ENCODE assay signal across 20 cellular contexts in genomic region chr2:37554157-37554515, GRCh38.
"Had no signal": no experiment of that assay in that cellular context is flagged by ENCODE, and none has a peak within 500 bp of the region (broad histone marks: within the 10 kb centered on the region; RNA-seq: fewer than 3 reads in every experiment).

No MANE protein-coding gene starts in this region.

- H3K36me3 ChIP-seq: cardiac muscle cell, esophagus muscularis mucosa, thyroid gland, WERI-Rb-1 had no signal

- H3K4me1 ChIP-seq: esophagus muscularis mucosa, thyroid gland had no signal

- H3K4me3 ChIP-seq: cardiac muscle cell, esophagus muscularis mucosa, mucosa of descending colon, thyroid gland had no signal

- H3K4me3 Mint-ChIP-seq: activated naive CD8-positive, alpha-beta T cell treated with anti-CD3 and anti-CD28 coated beads for 36 hours; dendritic cell treated with granulocyte-macrophage colony-stimulating factor and Interleukin-4, amounts not matched to agents 40 ng/mL and 50 ng/mL, for 4 days; immature natural killer cell; naive B cell; neural crest cell had no signal

- H3K27ac ChIP-seq: cardiac muscle cell, esophagus muscularis mucosa, thyroid gland, WERI-Rb-1 had no signal

- H3K4me1 Mint-ChIP-seq: neural crest cell had no signal

- H3K27ac Mint-ChIP-seq: activated naive CD8-positive, alpha-beta T cell treated with anti-CD3 and anti-CD28 coated beads for 36 hours; dendritic cell treated with granulocyte-macrophage colony-stimulating factor and Interleukin-4, amounts not matched to agents 40 ng/mL and 50 ng/mL, for 4 days; immature natural killer cell; naive B cell; progenitor cell of endocrine pancreas had no signal

- DNase-seq: activated CD4-positive, alpha-beta T cell treated with anti-CD3 and anti-CD28 coated beads for 1 hour; activated CD4-positive, alpha-beta T cell treated with anti-CD3 and anti-CD28 coated beads, Interleukin-2, amount 50 U/mL, for 48 hours; activated naive CD4-positive, alpha-beta T cell; activated naive CD8-positive, alpha-beta T cell treated with anti-CD3 and anti-CD28 coated beads for 36 hours; amniotic stem cell; effector CD8-positive, alpha-beta T cell; immature natural killer cell; left ventricle myocardium superior; mucosa of descending colon; naive B cell; stimulated activated CD8-positive, alpha-beta memory T cell treated with anti-CD3 and anti-CD28 coated beads, Interleukin-4, amount 100 ng/mL, for 48 hours; stimulated activated naive CD4-positive, alpha-beta T cell; T-helper 9 cell; thyroid gland; WERI-Rb-1 had no signal

- H3K9me3 ChIP-seq: esophagus muscularis mucosa, mucosa of descending colon, thyroid gland had no signal

- H3K9me3 Mint-ChIP-seq: activated naive CD8-positive, alpha-beta T cell treated with anti-CD3 and anti-CD28 coated beads for 36 hours; dendritic cell treated with granulocyte-macrophage colony-stimulating factor and Interleukin-4, amounts not matched to agents 40 ng/mL and 50 ng/mL, for 4 days; immature natural killer cell had no signal

- H3K36me3 Mint-ChIP-seq: activated naive CD8-positive, alpha-beta T cell treated with anti-CD3 and anti-CD28 coated beads for 36 hours; immature natural killer cell; naive B cell had no signal

- H3K27me3 Mint-ChIP-seq: activated naive CD8-positive, alpha-beta T cell treated with anti-CD3 and anti-CD28 coated beads for 36 hours; dendritic cell treated with granulocyte-macrophage colony-stimulating factor and Interleukin-4, amounts not matched to agents 40 ng/mL and 50 ng/mL, for 4 days; progenitor cell of endocrine pancreas had no signal

- H3K27me3 ChIP-seq: cardiac muscle cell, esophagus muscularis mucosa, thyroid gland had no signal

- ATAC-seq: left ventricle myocardium superior, mucosa of descending colon had no signal
